ENCODE assay signal across 2 cellular contexts in the genomic region with DNA sequence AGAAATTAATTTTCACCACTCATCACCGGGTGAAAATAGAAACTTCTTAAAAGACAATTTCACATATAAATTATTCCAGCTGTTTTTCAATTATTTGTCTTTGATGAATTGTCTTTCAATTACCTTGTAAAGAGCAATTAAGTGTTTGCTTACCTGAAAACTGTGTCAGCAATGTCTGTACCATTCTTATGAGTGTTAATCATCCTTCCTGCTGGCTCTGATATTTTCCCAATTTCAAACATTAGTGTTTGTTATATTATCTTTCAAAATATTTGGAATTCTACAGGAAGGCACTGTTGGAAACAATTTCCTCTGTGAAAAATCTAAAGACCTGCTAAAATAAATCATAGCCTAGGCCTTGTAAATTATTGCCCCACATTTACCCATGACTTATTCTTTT.
TF ChIP-seq lines count a peak whose summit lies in the region.

No MANE protein-coding gene starts in this region.

TF ChIP-seq in HepG2, 621 proteins besides CTCF, POLR2A, EP300 and RAD21:
- TF ChIP-seq NBN (conservative IDR thresholded peaks at IDR 0.05), result no peak
- TF ChIP-seq ZFYVE20 (CRISPR knock-in tag; IDR thresholded peaks at IDR 0.05; ENCODE audit: borderline replicate concordance, low read depth), result no peak
- TF ChIP-seq ATF1 (CRISPR knock-in tag; IDR thresholded peaks at IDR 0.05), result no peak
- TF ChIP-seq ZNF10 (CRISPR knock-in tag; IDR thresholded peaks at IDR 0.05; ENCODE audit: borderline replicate concordance, low read depth), result no peak
- no peak for TF ChIP-seq HNRNPL (IDR thresholded peaks at IDR 0.05; ENCODE audit: low read depth, low read length)
- TF ChIP-seq NFIB (CRISPR knock-in tag; IDR thresholded peaks at IDR 0.05; ENCODE audit: borderline replicate concordance), result no peak
- TF ChIP-seq FOXC1 (CRISPR knock-in tag; IDR thresholded peaks at IDR 0.05; ENCODE audit: borderline replicate concordance), result no peak
- TF ChIP-seq ZNF549 (CRISPR knock-in tag; IDR thresholded peaks at IDR 0.05), result no peak
- TF ChIP-seq FOXO1 (CRISPR knock-in tag; IDR thresholded peaks at IDR 0.05), result no peak
TF ChIP-seq in HepG2: peak in this region for 0.

TF ChIP-seq in endothelial cell of umbilical vein, 7 proteins besides CTCF, POLR2A, EP300 and RAD21:
- TF ChIP-seq FOS (IDR thresholded peaks at IDR 0.05; ENCODE audit: borderline replicate concordance, insufficient read depth, low read length), result peak; percentile 52
- TF ChIP-seq MYC (IDR thresholded peaks at IDR 0.05; ENCODE audit: low read depth, low read length), result no peak
